8 cellular contexts compared by ENCODE assay signal in the genomic region with DNA sequence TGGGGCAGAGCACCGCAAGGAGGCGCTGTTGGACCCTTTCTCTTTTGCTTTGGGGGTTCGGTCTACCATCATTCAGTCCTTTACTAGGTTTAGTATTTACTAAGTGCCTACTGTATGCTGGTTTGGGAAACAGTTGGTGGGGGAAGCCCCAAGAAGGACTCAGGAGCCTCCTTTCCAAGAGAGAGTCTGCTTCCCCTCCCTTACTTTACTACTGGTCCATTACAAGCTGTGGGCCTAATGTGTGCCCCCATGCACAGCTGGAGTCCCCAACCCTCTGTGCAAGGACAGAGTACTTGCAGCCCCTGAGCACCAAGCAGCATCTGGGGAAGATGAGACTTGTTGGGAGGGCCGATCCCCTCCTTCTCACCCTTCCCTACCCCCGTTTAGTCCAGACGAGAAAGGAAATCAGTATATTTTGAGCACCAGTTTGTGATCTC. TPM values are rescaled to one million over a fixed set of nuclear protein-coding genes. Genes with fewer than 3 reads are reported as not detected.
DNase-seq lines count a peak whose midpoint lies in the region; ATAC-seq and TF ChIP-seq lines count a peak whose summit lies in the region.

No MANE protein-coding gene starts in this region.

- peaks cover 4% of the 10 kb centered on the region for H4K20me1 ChIP-seq in Loucy (ENCODE audit: insufficient read depth, low read length, poor library complexity, severe bottlenecking)

- H2AFZ ChIP-seq in Loucy (ENCODE audit: low read length): no peak overlapping the region

- WGBS in tibial nerve, 2 donors: 30% methylated on average over 6 of the region's 6 CpGs

- H3K36me3 Mint-ChIP-seq in neural crest cell (ENCODE audit: low read depth): no peaks in the 10 kb centered on the region

- intact Hi-C loops in posterior vena cava (cut with DNase I): loop anchor here in 1 of 2 donors (5.0 kb wide), 1 partner anchor 74 kb away; no protein-coding TSS in a partner anchor

- H3K36me3 ChIP-seq in Loucy (ENCODE audit: insufficient read depth, low read length) (no peaks in the 10 kb centered on the region), tibial nerve (peaks cover 0 to 8% (median 0%) of the 10 kb centered on the region in 3 donors)

- H3K79me2 ChIP-seq in Loucy (ENCODE audit: insufficient read depth, low read length): peaks cover 37% of the 10 kb centered on the region

- TF ChIP-seq EP300 in tibial nerve (IDR thresholded peaks at IDR 0.05): no peak

- peak; percentile 54 for ATAC-seq in GM21825 (IDR thresholded peaks at IDR 0.05; ENCODE audit: unreplicated experiment)

- peak; percentile 71 for DNase-seq in GDM1 (lab: John Stamatoyannopoulos, UW)
- DNase-seq in activated CD4-positive, alpha-beta T cell treated with anti-CD3 and anti-CD28 coated beads, Interleukin-2, amount 50 U/mL, for 4 hours: peak; percentile 86 to 89
- DNase-seq in epithelial cell of proximal tubule (ENCODE audit: low read depth): no peak
- DNase-seq in neural crest cell (ENCODE audit: low read depth, low spot score): peak; percentile 95
- DNase-seq in tibial nerve (ENCODE audit: low spot score in 2 of 2): peak in 1 of 2 donors; percentile 90
- no peak for DNase-seq in posterior vena cava (ENCODE audit: low spot score)

- H3K27ac ChIP-seq in tibial nerve: peak overlapping the region; percentile 74 to 93 (median 88)

- no peaks in the 10 kb centered on the region for H3K9me3 Mint-ChIP-seq in neural crest cell

- TF ChIP-seq CTCF in Loucy (conservative IDR thresholded peaks at IDR 0.05; ENCODE audit: low read length) (peak; percentile 97; the same call in 1 of the 2 replicates), epithelial cell of proximal tubule (conservative IDR thresholded peaks at IDR 0.05; ENCODE audit: low read depth, low read length) (peak; percentile 90), neural crest cell (conservative IDR thresholded peaks at IDR 0.05) (peak; percentile 98), tibial nerve (IDR thresholded peaks at IDR 0.05) (peak in 2 of 5 experiments; percentile 92 to 95)

- peak overlapping the region; percentile 99 for H3K27ac Mint-ChIP-seq in neural crest cell (ENCODE audit: unreplicated experiment)

- H3K4me1 ChIP-seq in Loucy (ENCODE audit: insufficient read depth, low read length, poor library complexity, severe bottlenecking) (peaks cover 40% of the 10 kb centered on the region), tibial nerve (peaks cover 0 to 48% (median 13%) of the 10 kb centered on the region in 4 donors)

- no peak for TF ChIP-seq POLR2A in tibial nerve (IDR thresholded peaks at IDR 0.05)

- peaks cover 49% of the 10 kb centered on the region for H3K4me1 Mint-ChIP-seq in neural crest cell

- H3K9ac ChIP-seq in Loucy (ENCODE audit: low read depth, low read length, poor library complexity, severe bottlenecking): peak overlapping the region; percentile 94

- no peaks in the 10 kb centered on the region for H3F3A ChIP-seq in Loucy (ENCODE audit: low read depth)

- H3K27me3 ChIP-seq in Loucy (ENCODE audit: insufficient read depth, low read length, poor library complexity, severe bottlenecking) (no peaks in the 10 kb centered on the region), tibial nerve (no peaks in the 10 kb centered on the region)

- H3K4me2 ChIP-seq in Loucy (ENCODE audit: low read depth, low read length, poor library complexity, severe bottlenecking): peak overlapping the region; percentile 68

- peak overlapping the region; percentile 87 for H3K4me3 ChIP-seq in Loucy (ENCODE audit: low read length, poor library complexity, severe bottlenecking)
- H3K4me3 ChIP-seq in epithelial cell of proximal tubule (ENCODE audit: low read depth, low read length): peak overlapping the region; percentile 68
- H3K4me3 ChIP-seq in tibial nerve: peak overlapping the region; percentile 80 to 95 (median 85)

- peak overlapping the region; percentile 99 for H3K4me3 Mint-ChIP-seq in neural crest cell

- H3K9me3 ChIP-seq in Loucy (ENCODE audit: insufficient read depth, low read depth, low read length) (no peaks in the 10 kb centered on the region), tibial nerve (no peaks in the 10 kb centered on the region)

- no peaks in the 10 kb centered on the region for H3K27me3 Mint-ChIP-seq in neural crest cell (ENCODE audit: low read depth)

- no peaks in the 10 kb centered on the region for H3K9me2 ChIP-seq in Loucy (replicated peaks; ENCODE audit: low read depth, low read length)

RNA-seq across cellular contexts. Expression of gene UBE2L6, which starts 0.9 kb away (rescaled TPM):
- total RNA-seq in epithelial cell of proximal tubule (12.2 and 19.4 TPM in 2 replicates), neural crest cell (66.0 and 68.7 TPM in 2 replicates), tibial nerve (10 to 100 TPM; 22.4 to 35.7 (median 25.5) TPM), posterior vena cava (10 to 100 TPM; 50.3 to 56.9 TPM)

RNA-seq across cellular contexts. Expression of gene SERPING1, which starts 29.1 kb away (rescaled TPM):
- total RNA-seq in epithelial cell of proximal tubule: 1.8 and 49.8 TPM in 2 replicates
- 28.0 and 31.7 TPM in 2 replicates for total RNA-seq in neural crest cell
- 100 to 1,000 TPM; 508 to 826 (median 607) TPM for total RNA-seq in tibial nerve
- total RNA-seq in posterior vena cava: 100 to 1,000 TPM; 501 to 774 TPM

RNA-seq across cellular contexts. Expression of gene SMTNL1, which starts 31.0 kb away (rescaled TPM):
- total RNA-seq in epithelial cell of proximal tubule (not detected in 2 replicates), neural crest cell (not detected in 2 replicates), tibial nerve (not detected), posterior vena cava (not detected)

RNA-seq across cellular contexts. Expression of gene TIMM10, which starts 37.8 kb away (rescaled TPM):
- total RNA-seq in epithelial cell of proximal tubule (43.1 and 89.1 TPM in 2 replicates), neural crest cell (103 and 108 TPM in 2 replicates), tibial nerve (10 to 100 TPM; 20.2 to 51.6 (median 40.1) TPM), posterior vena cava (10 to 100 TPM; 31.8 to 38.1 TPM)

RNA-seq across cellular contexts. Expression of gene SLC43A1, which starts 52.8 kb away (rescaled TPM):
- total RNA-seq in epithelial cell of proximal tubule: 3.6 and 9.0 TPM in 2 replicates
- 4.5 and 4.7 TPM in 2 replicates for total RNA-seq in neural crest cell
- total RNA-seq in tibial nerve: 10 to 100 TPM; 35.8 to 47.3 (median 42.4) TPM
- total RNA-seq in posterior vena cava: 10 to 100 TPM in 1 of 2 donors, 1 to 10 TPM in 1; 8.1 to 11.5 TPM

Comparison
In these comparisons a context has a peak if more than half of its experiments do, and no peak if none do; other contexts are left out.
1. DNase-seq: peak in GDM1 (single experiment), activated CD4-positive, alpha-beta T cell treated with anti-CD3 and anti-CD28 coated beads, Interleukin-2, amount 50 U/mL, for 4 hours (2 of 2) and neural crest cell (single experiment); none in epithelial cell of proximal tubule (single experiment) and posterior vena cava (single experiment).
2. Peak in every context shown above with its lines, with median percentiles within 50 percentile points of each other: H3K4me3 ChIP-seq.